ENCODE assay signal across 1 cellular context in the genomic region with DNA sequence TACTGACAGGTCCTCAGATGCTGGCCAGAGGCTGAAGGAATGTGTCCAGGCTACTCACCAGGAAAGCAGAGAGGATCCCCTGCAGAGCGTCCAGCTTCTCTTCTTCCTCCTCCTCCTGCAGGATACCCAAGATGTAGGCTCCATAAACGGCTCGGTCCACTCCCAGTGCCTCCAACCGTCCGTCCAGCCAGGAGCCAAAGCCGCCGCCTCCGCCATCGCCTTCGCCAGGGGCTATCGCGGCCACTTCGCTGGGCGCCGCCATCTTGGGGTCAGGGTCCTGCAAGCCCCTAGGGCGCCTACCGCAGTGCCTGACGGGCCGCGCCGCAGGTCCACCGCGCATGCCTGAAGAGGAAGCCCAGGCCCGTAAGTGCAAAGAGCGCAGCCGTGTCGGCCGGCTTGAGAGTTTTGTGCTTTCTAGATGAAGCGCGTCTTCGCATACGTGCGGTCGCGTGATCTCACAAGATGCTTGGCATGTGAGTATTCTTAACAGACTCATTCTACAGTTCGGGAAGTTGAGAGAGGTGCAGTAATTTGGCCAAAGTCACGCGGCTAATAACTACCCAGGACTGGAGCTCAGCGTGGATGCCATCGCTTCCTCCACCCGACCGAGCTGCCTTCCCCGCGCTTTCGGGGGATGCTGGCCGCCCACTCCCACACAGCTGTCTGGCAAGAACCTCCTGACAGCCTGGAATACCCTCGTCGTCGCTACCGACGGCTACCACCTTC.
TF ChIP-seq lines count a peak whose summit lies in the region.

Gene CCDC43, minus strand, starts transcription at position 285 of the 726 bp plus-strand sequence. Its CDS starts 23 bp downstream, at position 262.

TF ChIP-seq in HepG2, 621 proteins besides CTCF, POLR2A, EP300 and RAD21 (continued from another document and continues in another):
- TF ChIP-seq, protein P1, sequence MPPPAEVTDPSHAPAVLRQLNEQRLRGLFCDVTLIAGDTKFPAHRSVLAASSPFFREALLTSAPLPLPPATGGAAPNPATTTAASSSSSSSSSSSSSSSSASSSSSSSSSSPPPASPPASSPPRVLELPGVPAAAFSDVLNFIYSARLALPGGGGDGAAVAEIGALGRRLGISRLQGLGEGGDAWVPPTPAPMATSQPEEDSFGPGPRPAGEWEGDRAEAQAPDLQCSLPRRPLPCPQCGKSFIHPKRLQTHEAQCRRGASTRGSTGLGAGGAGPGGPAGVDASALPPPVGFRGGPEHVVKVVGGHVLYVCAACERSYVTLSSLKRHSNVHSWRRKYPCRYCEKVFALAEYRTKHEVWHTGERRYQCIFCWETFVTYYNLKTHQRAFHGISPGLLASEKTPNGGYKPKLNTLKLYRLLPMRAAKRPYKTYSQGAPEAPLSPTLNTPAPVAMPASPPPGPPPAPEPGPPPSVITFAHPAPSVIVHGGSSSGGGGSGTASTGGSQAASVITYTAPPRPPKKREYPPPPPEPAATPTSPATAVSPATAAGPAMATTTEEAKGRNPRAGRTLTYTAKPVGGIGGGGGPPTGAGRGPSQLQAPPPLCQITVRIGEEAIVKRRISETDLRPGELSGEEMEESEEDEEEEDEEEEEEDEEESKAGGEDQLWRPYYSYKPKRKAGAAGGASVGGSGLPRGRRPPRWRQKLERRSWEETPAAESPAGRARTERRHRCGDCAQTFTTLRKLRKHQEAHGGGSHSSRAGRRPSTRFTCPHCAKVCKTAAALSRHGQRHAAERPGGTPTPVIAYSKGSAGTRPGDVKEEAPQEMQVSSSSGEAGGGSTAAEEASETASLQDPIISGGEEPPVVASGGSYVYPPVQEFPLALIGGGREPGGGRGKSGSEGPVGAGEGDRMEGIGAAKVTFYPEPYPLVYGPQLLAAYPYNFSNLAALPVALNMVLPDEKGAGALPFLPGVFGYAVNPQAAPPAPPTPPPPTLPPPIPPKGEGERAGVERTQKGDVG (CRISPR knock-in tag; IDR thresholded peaks at IDR 0.05; ENCODE audit: borderline replicate concordance): peak; percentile 92; the same call in 1 of the 2 replicates
- TF ChIP-seq HNRNPH1 (optimal IDR thresholded peaks at IDR 0.05; ENCODE audit: low read depth, low read length) (no peak), STAG1 (CRISPR knock-in tag; IDR thresholded peaks at IDR 0.05) (0 out of 2 replicates have a peak, but pooled peaks have one; percentile 3), RBFOX2 (IDR thresholded peaks at IDR 0.05; ENCODE audit: low read depth, low read length) (peak; percentile 99), LCORL (IDR thresholded peaks at IDR 0.05) (no peak), LCORL (CRISPR knock-in tag; IDR thresholded peaks at IDR 0.05) (no peak), CREB1 (IDR thresholded peaks at IDR 0.05) (no peak; the same call in 1 of the 2 replicates), CREB1 (CRISPR knock-in tag; IDR thresholded peaks at IDR 0.05) (no peak), MBD4 (IDR thresholded peaks at IDR 0.05; ENCODE audit: borderline replicate concordance, low read length) (no peak), ZNF503 (CRISPR knock-in tag; IDR thresholded peaks at IDR 0.05) (peak; percentile 42; the same call in 1 of the 2 replicates), MZF1 (CRISPR knock-in tag; IDR thresholded peaks at IDR 0.05; ENCODE audit: borderline replicate concordance) (no peak), SOX5 (CRISPR knock-in tag; IDR thresholded peaks at IDR 0.05; ENCODE audit: borderline replicate concordance) (0 out of 2 replicates have a peak, but pooled peaks have one; percentile 8), ZNF253 (CRISPR knock-in tag; IDR thresholded peaks at IDR 0.05; ENCODE audit: borderline replicate concordance) (no peak; the same call in 1 of the 2 replicates), ZNF670 (CRISPR knock-in tag; IDR thresholded peaks at IDR 0.05; ENCODE audit: borderline replicate concordance) (peak; percentile 95), ZNF546 (CRISPR knock-in tag; conservative IDR thresholded peaks at IDR 0.05) (peak; percentile 95), ZNF296 (CRISPR knock-in tag; conservative IDR thresholded peaks at IDR 0.05) (no peak), NFAT5 (CRISPR knock-in tag; IDR thresholded peaks at IDR 0.05) (peak; percentile 57), ZBTB7B (CRISPR knock-in tag; IDR thresholded peaks at IDR 0.05) (peak; percentile 74), SMAD3 (CRISPR knock-in tag; IDR thresholded peaks at IDR 0.05) (peak; percentile 69; the same call in 1 of the 2 replicates), ZNF496 (CRISPR knock-in tag; IDR thresholded peaks at IDR 0.05; ENCODE audit: insufficient replicate concordance) (no peak), RARA (CRISPR knock-in tag; IDR thresholded peaks at IDR 0.05) (peak; percentile 38; the same call in 1 of the 2 replicates), ZNF34 (CRISPR knock-in tag; IDR thresholded peaks at IDR 0.05; ENCODE audit: borderline replicate concordance) (no peak), PBX2 (CRISPR knock-in tag; IDR thresholded peaks at IDR 0.05) (no peak), SIX1 (CRISPR knock-in tag; IDR thresholded peaks at IDR 0.05; ENCODE audit: borderline replicate concordance) (no peak; the same call in 1 of the 2 replicates), MXD4 (CRISPR knock-in tag; IDR thresholded peaks at IDR 0.05) (peak; percentile 86), ZNF747 (CRISPR knock-in tag; IDR thresholded peaks at IDR 0.05; ENCODE audit: borderline replicate concordance) (peak; percentile 97), CENPT (CRISPR knock-in tag; IDR thresholded peaks at IDR 0.05; ENCODE audit: low read depth) (no peak), STAT5B (CRISPR knock-in tag; IDR thresholded peaks at IDR 0.05) (peak; percentile 43; the same call in 1 of the 2 replicates), EEA1 (CRISPR knock-in tag; IDR thresholded peaks at IDR 0.05; ENCODE audit: borderline replicate concordance) (no peak), ZNF367 (CRISPR knock-in tag; IDR thresholded peaks at IDR 0.05; ENCODE audit: borderline replicate concordance) (0 out of 2 replicates have a peak, but pooled peaks have one; percentile 64), CBX5 (CRISPR knock-in tag; IDR thresholded peaks at IDR 0.05; ENCODE audit: borderline replicate concordance) (peak; percentile 62; the same call in 1 of the 2 replicates), MYNN (CRISPR knock-in tag; IDR thresholded peaks at IDR 0.05; ENCODE audit: low read depth) (no peak; the same call in 1 of the 2 replicates), NAIF1 (CRISPR knock-in tag; IDR thresholded peaks at IDR 0.05; ENCODE audit: borderline replicate concordance) (no peak), SP1 (IDR thresholded peaks at IDR 0.05) (no peak), SP1 (CRISPR knock-in tag; IDR thresholded peaks at IDR 0.05) (peak; percentile 43; the same call in 1 of the 2 replicates), WIZ (CRISPR knock-in tag; IDR thresholded peaks at IDR 0.05) (peak; percentile 96), ZFX (CRISPR knock-in tag; IDR thresholded peaks at IDR 0.05; ENCODE audit: low read depth) (peak; percentile 97), E2F2 (CRISPR knock-in tag; IDR thresholded peaks at IDR 0.05; ENCODE audit: borderline replicate concordance) (0 out of 2 replicates have a peak, but pooled peaks have one; percentile 18), NFKBIZ (CRISPR knock-in tag; IDR thresholded peaks at IDR 0.05) (peak; percentile 83; the same call in 1 of the 2 replicates), TMF1 (CRISPR knock-in tag; IDR thresholded peaks at IDR 0.05; ENCODE audit: low read depth) (peak; percentile 93), RBM22 (optimal IDR thresholded peaks at IDR 0.05; ENCODE audit: low read length) (no peak)
- TF ChIP-seq, protein P2, sequence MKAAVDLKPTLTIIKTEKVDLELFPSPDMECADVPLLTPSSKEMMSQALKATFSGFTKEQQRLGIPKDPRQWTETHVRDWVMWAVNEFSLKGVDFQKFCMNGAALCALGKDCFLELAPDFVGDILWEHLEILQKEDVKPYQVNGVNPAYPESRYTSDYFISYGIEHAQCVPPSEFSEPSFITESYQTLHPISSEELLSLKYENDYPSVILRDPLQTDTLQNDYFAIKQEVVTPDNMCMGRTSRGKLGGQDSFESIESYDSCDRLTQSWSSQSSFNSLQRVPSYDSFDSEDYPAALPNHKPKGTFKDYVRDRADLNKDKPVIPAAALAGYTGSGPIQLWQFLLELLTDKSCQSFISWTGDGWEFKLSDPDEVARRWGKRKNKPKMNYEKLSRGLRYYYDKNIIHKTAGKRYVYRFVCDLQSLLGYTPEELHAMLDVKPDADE (CRISPR knock-in tag; IDR thresholded peaks at IDR 0.05): peak; percentile 21; the same call in 1 of the 2 replicates
- TF ChIP-seq, protein P3, sequence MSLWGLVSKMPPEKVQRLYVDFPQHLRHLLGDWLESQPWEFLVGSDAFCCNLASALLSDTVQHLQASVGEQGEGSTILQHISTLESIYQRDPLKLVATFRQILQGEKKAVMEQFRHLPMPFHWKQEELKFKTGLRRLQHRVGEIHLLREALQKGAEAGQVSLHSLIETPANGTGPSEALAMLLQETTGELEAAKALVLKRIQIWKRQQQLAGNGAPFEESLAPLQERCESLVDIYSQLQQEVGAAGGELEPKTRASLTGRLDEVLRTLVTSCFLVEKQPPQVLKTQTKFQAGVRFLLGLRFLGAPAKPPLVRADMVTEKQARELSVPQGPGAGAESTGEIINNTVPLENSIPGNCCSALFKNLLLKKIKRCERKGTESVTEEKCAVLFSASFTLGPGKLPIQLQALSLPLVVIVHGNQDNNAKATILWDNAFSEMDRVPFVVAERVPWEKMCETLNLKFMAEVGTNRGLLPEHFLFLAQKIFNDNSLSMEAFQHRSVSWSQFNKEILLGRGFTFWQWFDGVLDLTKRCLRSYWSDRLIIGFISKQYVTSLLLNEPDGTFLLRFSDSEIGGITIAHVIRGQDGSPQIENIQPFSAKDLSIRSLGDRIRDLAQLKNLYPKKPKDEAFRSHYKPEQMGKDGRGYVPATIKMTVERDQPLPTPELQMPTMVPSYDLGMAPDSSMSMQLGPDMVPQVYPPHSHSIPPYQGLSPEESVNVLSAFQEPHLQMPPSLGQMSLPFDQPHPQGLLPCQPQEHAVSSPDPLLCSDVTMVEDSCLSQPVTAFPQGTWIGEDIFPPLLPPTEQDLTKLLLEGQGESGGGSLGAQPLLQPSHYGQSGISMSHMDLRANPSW (CRISPR knock-in tag; IDR thresholded peaks at IDR 0.05; ENCODE audit: borderline replicate concordance): no peak
- TF ChIP-seq, protein P4, sequence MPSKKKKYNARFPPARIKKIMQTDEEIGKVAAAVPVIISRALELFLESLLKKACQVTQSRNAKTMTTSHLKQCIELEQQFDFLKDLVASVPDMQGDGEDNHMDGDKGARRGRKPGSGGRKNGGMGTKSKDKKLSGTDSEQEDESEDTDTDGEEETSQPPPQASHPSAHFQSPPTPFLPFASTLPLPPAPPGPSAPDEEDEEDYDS (CRISPR knock-in tag; IDR thresholded peaks at IDR 0.05): peak; percentile 95
